8 cellular contexts compared by ENCODE assay signal in the genomic region with DNA sequence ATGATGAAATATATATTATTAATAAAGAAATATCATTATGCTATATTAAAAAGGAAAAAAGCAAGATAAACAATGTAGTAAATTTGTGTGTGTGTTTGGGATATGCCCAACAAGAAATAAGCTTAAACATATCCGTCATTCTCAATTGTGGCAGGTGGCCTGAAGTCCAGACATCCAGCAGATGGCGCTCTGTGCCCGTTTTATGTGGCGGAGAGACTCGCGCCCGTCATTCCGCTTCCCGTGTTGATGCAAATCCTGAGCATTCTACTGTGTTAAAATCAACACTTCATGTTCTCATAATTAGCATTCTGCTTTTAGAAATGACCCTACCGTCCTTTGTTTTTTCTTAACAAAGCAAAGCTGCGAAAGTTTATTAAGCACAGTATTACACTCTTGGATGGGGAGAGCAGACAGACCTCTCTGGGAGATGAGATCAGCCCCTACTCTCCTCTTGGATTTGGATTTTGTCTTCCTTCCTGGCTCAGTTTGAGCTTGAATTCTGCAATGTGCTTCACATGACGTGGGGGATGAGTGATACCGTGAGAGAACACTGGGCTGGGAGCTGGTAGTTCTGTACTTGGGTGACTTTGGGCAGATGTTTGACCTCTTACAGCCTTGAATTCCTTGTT.
A peak's percentile ranks its signal among the peaks of the same experiment; 100 is the strongest.
DNase-seq lines count a peak whose midpoint lies in the region; ATAC-seq and TF ChIP-seq lines count a peak whose summit lies in the region.

No MANE protein-coding gene starts in this region.

- H3K4me1 ChIP-seq in endocrine pancreas (ENCODE audit: control insufficient read depth, insufficient read depth, low read length): peaks cover 5% of the 10 kb centered on the region

- H3K9ac ChIP-seq in endocrine pancreas (ENCODE audit: control insufficient read depth, insufficient read depth, low read length): peak overlapping the region; percentile 11

- peaks cover 4% of the 10 kb centered on the region for H3K27me3 ChIP-seq in endocrine pancreas (ENCODE audit: control insufficient read depth, insufficient read depth, low read length)

- POLR2A ChIA-PET in activated CD8-positive, alpha-beta T cell treated with anti-CD3 and anti-CD28 coated beads, Interleukin-2, amount 10 ng/mL, durations not matched to agents 7 days and 5 days (lab: Charles Lee): interaction anchor here (0.6 kb wide), 1 partner anchor 46 kb away, joined by 3 read pairs; no protein-coding TSS in a partner anchor

- H3K36me3 Mint-ChIP-seq in activated CD8-positive, alpha-beta T cell treated with anti-CD3 and anti-CD28 coated beads, Interleukin-2, amount 10 ng/mL, durations not matched to agents 7 days and 5 days (ENCODE audit: low read depth): no peaks in the 10 kb centered on the region
- H3K36me3 Mint-ChIP-seq in mesothelial cell of epicardium: no peaks in the 10 kb centered on the region

- H3K9me3 Mint-ChIP-seq in activated CD8-positive, alpha-beta T cell treated with anti-CD3 and anti-CD28 coated beads, Interleukin-2, amount 10 ng/mL, durations not matched to agents 7 days and 5 days (ENCODE audit: insufficient read depth): no peaks in the 10 kb centered on the region
- no peaks in the 10 kb centered on the region for H3K9me3 Mint-ChIP-seq in mesothelial cell of epicardium

- H3K27me3 Mint-ChIP-seq in activated CD8-positive, alpha-beta T cell treated with anti-CD3 and anti-CD28 coated beads, Interleukin-2, amount 10 ng/mL, durations not matched to agents 7 days and 5 days (ENCODE audit: low read depth): peaks cover 19% of the 10 kb centered on the region
- H3K27me3 Mint-ChIP-seq in mesothelial cell of epicardium (ENCODE audit: low read depth): peaks cover 76% of the 10 kb centered on the region

- TF ChIP-seq CTCF in mesothelial cell of epicardium (IDR thresholded peaks at IDR 0.05; ENCODE audit: unreplicated experiment): peak; percentile 89

- H3K4me3 ChIP-seq in endocrine pancreas (ENCODE audit: control insufficient read depth, insufficient read depth, low read length): peak overlapping the region; percentile 70

- no peaks in the 10 kb centered on the region for H3K9me3 ChIP-seq in endocrine pancreas (ENCODE audit: control insufficient read depth, low read length)

- no peaks in the 10 kb centered on the region for H3K4me1 Mint-ChIP-seq in activated CD8-positive, alpha-beta T cell treated with anti-CD3 and anti-CD28 coated beads, Interleukin-2, amount 10 ng/mL, durations not matched to agents 7 days and 5 days (ENCODE audit: low read depth)
- H3K4me1 Mint-ChIP-seq in mesothelial cell of epicardium: peaks cover 3% of the 10 kb centered on the region

- peak; percentile 93 for ATAC-seq in GM19455 (IDR thresholded peaks at IDR 0.05; ENCODE audit: unreplicated experiment)
- peak; percentile 77 for ATAC-seq in HG03558 (IDR thresholded peaks at IDR 0.05; ENCODE audit: extremely low read depth, unreplicated experiment)
- ATAC-seq in activated CD8-positive, alpha-beta T cell treated with anti-CD3 and anti-CD28 coated beads, Interleukin-2, amount 10 ng/mL, durations not matched to agents 7 days and 5 days: peak; percentile 60

- no peak overlapping the region for H3K27ac Mint-ChIP-seq in activated CD8-positive, alpha-beta T cell treated with anti-CD3 and anti-CD28 coated beads, Interleukin-2, amount 10 ng/mL, durations not matched to agents 7 days and 5 days
- H3K27ac Mint-ChIP-seq in mesothelial cell of epicardium: no peak overlapping the region

- no peak overlapping the region for H3K4me3 Mint-ChIP-seq in activated CD8-positive, alpha-beta T cell treated with anti-CD3 and anti-CD28 coated beads, Interleukin-2, amount 10 ng/mL, durations not matched to agents 7 days and 5 days
- H3K4me3 Mint-ChIP-seq in mesothelial cell of epicardium: peak overlapping the region; percentile 34

- H3K36me3 ChIP-seq in endocrine pancreas (ENCODE audit: control insufficient read depth, insufficient read depth, low read length): no peaks in the 10 kb centered on the region

- DNase-seq in COLO668 (lab: John Stamatoyannopoulos, UW; ENCODE audit: unreplicated experiment): peak; percentile 68
- DNase-seq in NCI-H69 (lab: John Stamatoyannopoulos, UW): peak; percentile 84
- peak; percentile 80 for DNase-seq in activated CD8-positive, alpha-beta T cell treated with anti-CD3 and anti-CD28 coated beads, Interleukin-2, amount 10 ng/mL, durations not matched to agents 7 days and 5 days
- DNase-seq in mesothelial cell of epicardium (ENCODE audit: low spot score in 2 of 2, unreplicated experiment in 2 of 2): peak; percentile 66 to 85
- DNase-seq in stimulated activated CD8-positive, alpha-beta memory T cell treated with anti-CD3 and anti-CD28 coated beads, Interleukin-4, amount 100 ng/mL, for 24 hours (ENCODE audit: low read depth): peak; percentile 51

- CTCF ChIA-PET in activated CD8-positive, alpha-beta T cell treated with anti-CD3 and anti-CD28 coated beads, Interleukin-2, amount 10 ng/mL, durations not matched to agents 7 days and 5 days (lab: Charles Lee): interaction anchor here (0.6 to 2.8 kb wide), 42 partner anchors 9 to 1034 kb away, joined by 3 to 22 read pairs (median 4); a partner anchor contains a TSS

Comparison
In these comparisons a context has a peak if more than half of its experiments do, and no peak if none do; other contexts are left out.
1. Peak in every context shown above with its lines: DNase-seq, ATAC-seq and H3K4me3 ChIP-seq.